ENCODE assay signal across 21 cellular contexts in genomic region chr14:56887211-56887610, GRCh38.
"Had no signal": no experiment of that assay in that cellular context is flagged by ENCODE, and none has a peak within 500 bp of the region (broad histone marks: within the 10 kb centered on the region; RNA-seq: fewer than 3 reads in every experiment).

No MANE protein-coding gene starts in this region.

- H3K27me3 ChIP-seq: upper lobe of left lung had no signal

- ATAC-seq: activated T-cell treated with anti-CD3 and anti-CD28 coated beads, Interleukin-2, amount 50 U/mL, for 72 hours; lower lobe of right lung; mucosa of descending colon; stimulated activated naive CD8-positive, alpha-beta T cell treated with anti-CD3 and anti-CD28 coated beads, Interleukin-15, Interleukin-2, amounts not matched to agents 100 U/mL and 50 U/mL, for 24 hours had no signal

- H3K36me3 ChIP-seq: cardiac muscle cell, lower lobe of right lung, upper lobe of left lung had no signal

- DNase-seq: activated CD4-positive, alpha-beta memory T cell treated with anti-CD3 and anti-CD28 coated beads, Interleukin-2, amount 10 ng/mL, durations not matched to agents 7 days and 5 days; activated CD4-positive, alpha-beta T cell treated with anti-CD3 and anti-CD28 coated beads for 48 hours; activated CD4-positive, CD25-positive, alpha-beta regulatory T cell; activated effector memory CD4-positive, alpha-beta T cell treated with Interleukin-2 at 50 U/mL for 16 hours; activated naive CD4-positive, alpha-beta T cell treated with anti-CD3 and anti-CD28 coated beads for 36 hours; activated naive CD8-positive, alpha-beta T cell treated with anti-CD3 and anti-CD28 coated beads, Interleukin-2, amount 10 ng/mL, durations not matched to agents 7 days and 5 days; activated T-cell treated with anti-CD3 and anti-CD28 coated beads, Interleukin-2, amount 50 U/mL, for 72 hours; amniotic stem cell; effector CD4-positive, alpha-beta T cell; erythroblast; foreskin fibroblast; kidney; lower lobe of right lung; mesendoderm; mucosa of descending colon; retina; stimulated activated CD4-positive, alpha-beta T cell treated with anti-CD3 and anti-CD28 coated beads, Interleukin-4, amount 100 ng/mL, for 4 hours; stimulated activated naive CD8-positive, alpha-beta T cell treated with anti-CD3 and anti-CD28 coated beads, Interleukin-15, Interleukin-2, amounts not matched to agents 100 U/mL and 50 U/mL, for 24 hours; T-helper 9 cell; upper lobe of left lung had no signal

- H3K4me1 ChIP-seq: lower lobe of right lung had no signal

- H3K4me3 ChIP-seq: cardiac muscle cell, lower lobe of right lung, mucosa of descending colon, upper lobe of left lung had no signal

- H3K27ac ChIP-seq: cardiac muscle cell, lower lobe of right lung, upper lobe of left lung had no signal

- H3K9me3 ChIP-seq: lower lobe of right lung, mucosa of descending colon, upper lobe of left lung had no signal
